ENCODE assay signal across 8 cellular contexts in the genomic region with DNA sequence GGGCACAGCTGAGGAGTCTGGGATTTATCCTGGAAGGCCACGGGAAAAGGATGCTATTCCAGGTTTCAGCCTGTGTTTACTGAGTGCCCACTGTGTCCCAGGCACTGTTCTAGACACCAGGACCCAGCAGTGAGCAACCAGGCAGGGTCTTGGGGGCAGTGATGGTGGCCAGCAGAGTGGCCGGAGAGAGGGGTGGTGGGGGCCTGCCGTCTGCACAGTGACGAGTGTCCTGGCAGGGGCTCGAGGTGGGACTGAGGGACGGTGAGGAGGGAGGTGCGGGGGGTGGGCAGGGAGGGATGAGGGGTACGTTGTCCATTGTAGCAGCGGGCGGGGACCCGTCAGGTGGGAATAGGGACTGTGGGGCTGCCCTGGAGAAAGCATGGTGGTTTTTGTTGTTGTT.
"Had no signal": no experiment of that assay in that cellular context is flagged by ENCODE, and none has a peak within 500 bp of the region (broad histone marks: within the 10 kb centered on the region; RNA-seq: fewer than 3 reads in every experiment).

No MANE protein-coding gene starts in this region.

- ATAC-seq: HCT116, HepG2, K562 had no signal

- H3K9ac ChIP-seq: GM23248 had no signal

- DNase-seq: GOT3, H7 had no signal

- H2AFZ ChIP-seq: GM23248 had no signal

- H3K9me3 ChIP-seq: HAP-1 had no signal

- H3K27ac ChIP-seq: GM23248, HL-60 had no signal

- H3K4me3 ChIP-seq: GM23248, HAP-1, K562 had no signal
